ENCODE assay signal across 14 cellular contexts in genomic region chrX:53087378-53087777, GRCh38. TPM values are rescaled to one million over a fixed set of nuclear protein-coding genes. Genes with fewer than 3 reads are reported as not detected.
DNase-seq lines count a peak whose midpoint lies in the region; ATAC-seq, FAIRE-seq and TF ChIP-seq lines count a peak whose summit lies in the region.
"Had no signal": no experiment of that assay in that cellular context is flagged by ENCODE, and none has a peak within 500 bp of the region (broad histone marks: within the 10 kb centered on the region; RNA-seq: fewer than 3 reads in every experiment).

No MANE protein-coding gene starts in this region.

- peaks cover 19% of the 10 kb centered on the region for H3K4me1 Mint-ChIP-seq in astrocyte (ENCODE audit: low read depth, unreplicated experiment)
- H3K4me1 Mint-ChIP-seq in neural crest cell: peaks cover 49% of the 10 kb centered on the region

- H3K9ac ChIP-seq in astrocyte (ENCODE audit: low read length): no peak overlapping the region

- peaks cover 38% of the 10 kb centered on the region for H3K79me2 ChIP-seq in astrocyte (ENCODE audit: insufficient read depth, low read length)

- H3K9me3 Mint-ChIP-seq in astrocyte (ENCODE audit: unreplicated experiment) (no peaks in the 10 kb centered on the region), neural crest cell (peaks cover 3% of the 10 kb centered on the region)

- H3K4me1 ChIP-seq in right cardiac atrium (ENCODE audit: control insufficient read depth, insufficient read depth, low read length): peaks cover 3% of the 10 kb centered on the region
- peaks cover 21% of the 10 kb centered on the region for H3K4me1 ChIP-seq in astrocyte (ENCODE audit: insufficient read depth, low read length)

- intact Hi-C loops in right cardiac atrium (cut with DNase I): no loop called here
- intact Hi-C loops in cardiac septum (cut with DNase I): no loop called here

- WGBS in right cardiac atrium: 50% methylated on average over 3 of the region's 3 CpGs

- H3K27ac ChIP-seq in right cardiac atrium (ENCODE audit: low read length) (peak overlapping the region; percentile 94), astrocyte (ENCODE audit: low read depth, low read length) (no peak overlapping the region)
- H3K27ac ChIP-seq: cardiac muscle cell had no signal

- peak overlapping the region; percentile 95 for H3K4me2 ChIP-seq in astrocyte (ENCODE audit: low read length)

- H3K4me3 ChIP-seq in right cardiac atrium (ENCODE audit: low read length): no peak overlapping the region
- H3K4me3 ChIP-seq in astrocyte (ENCODE audit: insufficient read depth, low read depth, low read length): no peak overlapping the region
- H3K4me3 ChIP-seq: cardiac muscle cell had no signal

- H4K20me1 ChIP-seq in astrocyte (ENCODE audit: insufficient read depth, low read length): peaks cover 54% of the 10 kb centered on the region

- TF ChIP-seq CTCF in astrocyte (IDR thresholded peaks at IDR 0.05; ENCODE audit: insufficient read depth, low read depth, low read length): no peak
- TF ChIP-seq CTCF in neural crest cell (conservative IDR thresholded peaks at IDR 0.05): no peak

- H3K27me3 Mint-ChIP-seq in astrocyte (ENCODE audit: low read depth, unreplicated experiment) (no peaks in the 10 kb centered on the region), neural crest cell (ENCODE audit: low read depth) (no peaks in the 10 kb centered on the region)

- H3K9me3 ChIP-seq in right cardiac atrium (ENCODE audit: control insufficient read depth, low read length): no peaks in the 10 kb centered on the region
- no peaks in the 10 kb centered on the region for H3K9me3 ChIP-seq in astrocyte (ENCODE audit: insufficient read depth, low read depth, low read length)

- ATAC-seq in right cardiac atrium (no peak), GM21381 (IDR thresholded peaks at IDR 0.05; ENCODE audit: unreplicated experiment) (no peak), HG02763 (IDR thresholded peaks at IDR 0.05; ENCODE audit: unreplicated experiment) (no peak)

- DNase-seq in right cardiac atrium: no peak
- DNase-seq in cardiac septum (ENCODE audit: low spot score): no peak
- no peak for DNase-seq in astrocyte (ENCODE audit: low read depth)
- no peak for DNase-seq in neural crest cell (ENCODE audit: low read depth, low spot score)
- DNase-seq in H54 (ENCODE audit: insufficient read length, low spot score): no peak
- no peak for DNase-seq in RKO (ENCODE audit: low spot score)
- DNase-seq: activated CD4-positive, alpha-beta T cell treated with anti-CD3 and anti-CD28 coated beads, Interleukin-2, amount 50 U/mL, for 4 hours; Calu3; foreskin fibroblast; Kasumi-1; SHP77 treated with DMSO at 0.1 percent for 48 hours had no signal

- no peak for TF ChIP-seq POLR2A in H54 (IDR thresholded peaks at IDR 0.05; ENCODE audit: low read depth, low read length)

- H3K4me3 Mint-ChIP-seq in astrocyte (ENCODE audit: unreplicated experiment): peak overlapping the region; percentile 71
- peak overlapping the region; percentile 93 for H3K4me3 Mint-ChIP-seq in neural crest cell

- peak overlapping the region; percentile 26 for H3K27ac Mint-ChIP-seq in astrocyte (ENCODE audit: unreplicated experiment)
- no peak overlapping the region for H3K27ac Mint-ChIP-seq in neural crest cell (ENCODE audit: unreplicated experiment)

- H3K36me3 Mint-ChIP-seq in astrocyte (ENCODE audit: low read depth, unreplicated experiment): peaks cover 10% of the 10 kb centered on the region
- peaks cover 12% of the 10 kb centered on the region for H3K36me3 Mint-ChIP-seq in neural crest cell (ENCODE audit: low read depth)

- H3K36me3 ChIP-seq in astrocyte (ENCODE audit: insufficient read depth, low read length): peaks cover 10% of the 10 kb centered on the region

- FAIRE-seq in astrocyte (lab: Jason Lieb, UNC) (peak; percentile 93), H54 (lab: Jason Lieb, UNC) (no peak)

- H3K27me3 ChIP-seq in right cardiac atrium (ENCODE audit: control insufficient read depth, insufficient read depth) (no peaks in the 10 kb centered on the region), astrocyte (ENCODE audit: insufficient read depth, low read length) (no peaks in the 10 kb centered on the region)
- H3K27me3 ChIP-seq: cardiac muscle cell had no signal

- no peak overlapping the region for H2AFZ ChIP-seq in astrocyte (ENCODE audit: low read depth, low read length)

RNA-seq across cellular contexts. Expression of gene TSPYL2, which starts 5.2 kb away (rescaled TPM):
- 10 to 100 TPM; 55.8 to 63.2 (median 59.3) TPM for total RNA-seq in right cardiac atrium
- 66.6 TPM for polyA plus RNA-seq in right cardiac atrium
- total RNA-seq in cardiac septum: 34.2 TPM
- total RNA-seq in astrocyte: 30.7 and 31.5 TPM in 2 replicates
- total RNA-seq in neural crest cell: 17.6 and 17.9 TPM in 2 replicates

RNA-seq across cellular contexts. Expression of gene KANTR, which starts 6.6 kb away (rescaled TPM):
- total RNA-seq in right cardiac atrium: 1 to 10 TPM; 5.1 to 6.7 (median 5.6) TPM
- polyA plus RNA-seq in right cardiac atrium: 4.4 TPM
- total RNA-seq in cardiac septum: 7.2 TPM
- 5.9 and 6.8 TPM in 2 replicates for total RNA-seq in astrocyte
- 10.1 and 11.6 TPM in 2 replicates for total RNA-seq in neural crest cell

RNA-seq across cellular contexts. Expression of gene GPR173, which starts 38.8 kb away (rescaled TPM):
- total RNA-seq in right cardiac atrium: 1 to 10 TPM; 2.2 to 2.9 (median 2.5) TPM
- 1.00 TPM for polyA plus RNA-seq in right cardiac atrium
- total RNA-seq in cardiac septum: 3.2 TPM
- 8.1 and 8.2 TPM in 2 replicates for total RNA-seq in astrocyte
- 11.8 and 13.0 TPM in 2 replicates for total RNA-seq in neural crest cell
